Comparison of ENCODE assay signal across 8 cellular contexts in the genomic region with DNA sequence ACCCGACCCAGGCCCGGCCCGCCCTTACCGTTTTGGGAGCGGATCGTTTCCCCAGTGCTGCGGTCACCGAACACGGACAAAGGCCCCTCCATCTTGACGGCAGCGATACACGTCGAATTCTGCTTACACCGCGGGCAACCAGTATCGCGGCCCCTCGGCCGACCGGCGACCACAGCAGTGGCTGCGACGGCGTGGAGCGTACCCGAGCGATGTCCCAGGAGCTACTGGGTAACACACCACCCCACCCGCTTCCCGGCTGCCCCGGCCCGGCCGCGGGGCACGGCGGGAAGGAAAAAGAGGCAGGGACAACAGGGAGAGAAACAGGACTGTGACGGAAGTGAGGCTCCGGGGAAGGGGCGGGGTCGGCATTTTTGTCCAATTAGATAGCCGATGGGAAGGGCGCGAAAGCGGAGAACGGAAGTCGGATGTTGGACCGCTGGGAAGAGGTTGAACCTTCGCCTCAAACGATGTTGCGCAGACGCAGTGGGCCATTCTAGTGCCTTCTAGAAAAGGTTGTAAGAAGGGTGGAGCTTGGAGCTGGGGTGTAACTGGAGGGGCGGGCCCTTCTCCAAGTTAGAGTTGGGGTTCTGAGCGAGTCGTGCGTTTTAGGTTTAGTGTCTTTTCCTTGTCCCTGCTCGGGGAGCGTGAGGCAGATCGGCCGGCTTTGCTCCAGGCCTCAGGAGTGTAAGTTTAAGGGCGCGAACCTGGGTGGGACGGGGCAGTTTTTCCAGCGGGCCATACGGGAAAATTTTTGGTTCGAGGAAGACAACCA. TPM values are rescaled to one million over a fixed set of nuclear protein-coding genes. Genes with fewer than 3 reads are reported as not detected.
DNase-seq lines count a peak whose midpoint lies in the region; ATAC-seq and TF ChIP-seq lines count a peak whose summit lies in the region.

A gene (minus strand): TSS at position 226 of the 772 bp plus-strand sequence. CDS start 134 bp downstream, at position 92.

- peaks cover 21% of the 10 kb centered on the region for H3F3A ChIP-seq in PC-9 (ENCODE audit: insufficient read depth, low read depth)

- peak within 1 kb of the TSS; percentile 98 for H3K4me2 ChIP-seq in PC-9

- H2AFZ ChIP-seq in PC-9: peak within 1 kb of the TSS; percentile 93

- H3K9me2 ChIP-seq in PC-9 (ENCODE audit: insufficient read depth): no peaks in the 10 kb centered on the region

- POLR2A ChIA-PET in PC-9 (lab: Charles Lee; ENCODE audit: unreplicated experiment): interaction anchor here (0.6 to 0.7 kb wide), 5 partner anchors 11 to 583 kb away, joined by 3 to 10 read pairs (median 3); a partner anchor contains a TSS

- no peaks in the 10 kb centered on the region for H3K9me3 ChIP-seq in PC-9 (ENCODE audit: insufficient read depth, low read depth)
- no peaks in the 10 kb centered on the region for H3K9me3 ChIP-seq in mucosa of descending colon

- H4K20me1 ChIP-seq in PC-9 (ENCODE audit: insufficient read depth): peaks cover 38% of the 10 kb centered on the region

- peaks cover 25% of the 10 kb centered on the region for H3K4me1 ChIP-seq in PC-9 (replicated peaks; ENCODE audit: insufficient read depth)
- peaks cover 33% of the 10 kb centered on the region for H3K4me1 ChIP-seq in mucosa of descending colon (ENCODE audit: low read depth)

- H3K27me3 ChIP-seq in PC-9 (ENCODE audit: insufficient read depth, low read depth): no peaks in the 10 kb centered on the region

- CTCF ChIA-PET in PC-9 (lab: Charles Lee): no interaction called here

- BruUV-seq in PC-9 (replicated peaks; lab: Mats Ljungman, UMichigan): no TSS peak

- H3K27ac ChIP-seq in PC-9 (peak within 1 kb of the TSS; percentile 82), epithelial cell of prostate (peak within 1 kb of the TSS; percentile 76)

- peaks cover 33% of the 10 kb centered on the region for H3K36me3 ChIP-seq in PC-9 (ENCODE audit: low read depth)
- peaks cover 4% of the 10 kb centered on the region for H3K36me3 ChIP-seq in mucosa of descending colon (ENCODE audit: low read depth)

- DNase-seq in DMS153 (lab: John Stamatoyannopoulos, UW) (peak; percentile 99), PC-9 (peak; percentile 95 to 97), epithelial cell of prostate (ENCODE audit: low read depth, low spot score) (peak; percentile 98), mucosa of descending colon (peak; percentile 99 to 100 (median 99))
- DNase-seq in Jurkat, Clone E6-1 (ENCODE audit: low read depth, low spot score): peak; percentile 100
- peak; percentile 96 for DNase-seq in activated T-cell treated with anti-CD3 and anti-CD28 coated beads, Interleukin-2, amount 50 U/mL, for 1 hour
- peak; percentile 99 for DNase-seq in stimulated activated CD8-positive, alpha-beta memory T cell treated with anti-CD3 and anti-CD28 coated beads, Interleukin-4, amount 100 ng/mL, for 24 hours (ENCODE audit: low read depth)

- no peak for TF ChIP-seq CTCF in PC-9 (conservative IDR thresholded peaks at IDR 0.05)
- TF ChIP-seq CTCF in mucosa of descending colon (IDR thresholded peaks at IDR 0.05): no peak

- ATAC-seq in GM21619 (IDR thresholded peaks at IDR 0.05; ENCODE audit: unreplicated experiment) (peak; percentile 63), mucosa of descending colon (peak; percentile 88)

- intact Hi-C loops in PC-9 (cut with micrococcal nuclease; ENCODE audit: unreplicated experiment): loop anchor here (1.0 to 10.0 kb wide), 4 partner anchors 27 to 185 kb away; a partner anchor contains a TSS
- intact Hi-C loops in mucosa of descending colon (cut with DNase I, micrococcal nuclease): loop anchor here in 1 of 2 donors (5.0 to 10.0 kb wide), 2 partner anchors 55 to 97 kb away; a partner anchor contains a TSS

- H3K4me3 ChIP-seq in Jurkat, Clone E6-1 (ENCODE audit: low read length): peak within 1 kb of the TSS; percentile 98
- H3K4me3 ChIP-seq in PC-9 (peak within 1 kb of the TSS; percentile 86), mucosa of descending colon (peak within 1 kb of the TSS; percentile 99)

- H3K79me2 ChIP-seq in PC-9 (ENCODE audit: low read depth): peaks cover 88% of the 10 kb centered on the region

RNA-seq across cellular contexts. Expression of the gene that starts here (rescaled TPM):
- 677 TPM for polyA plus RNA-seq in Jurkat, Clone E6-1 (2012; ENCODE audit: insufficient read depth, insufficient read length)
- total RNA-seq in PC-9 (2021) (159 and 166 TPM in 2 replicates), mucosa of descending colon (100 to 1,000 TPM; 139 to 205 (median 170) TPM)

Comparison
In these comparisons a context has a peak if more than half of its experiments do, and no peak if none do; other contexts are left out.
1. Peak in every context shown above with its lines: DNase-seq, ATAC-seq, H3K4me3 ChIP-seq and H3K27ac ChIP-seq.